In the genomic region with DNA sequence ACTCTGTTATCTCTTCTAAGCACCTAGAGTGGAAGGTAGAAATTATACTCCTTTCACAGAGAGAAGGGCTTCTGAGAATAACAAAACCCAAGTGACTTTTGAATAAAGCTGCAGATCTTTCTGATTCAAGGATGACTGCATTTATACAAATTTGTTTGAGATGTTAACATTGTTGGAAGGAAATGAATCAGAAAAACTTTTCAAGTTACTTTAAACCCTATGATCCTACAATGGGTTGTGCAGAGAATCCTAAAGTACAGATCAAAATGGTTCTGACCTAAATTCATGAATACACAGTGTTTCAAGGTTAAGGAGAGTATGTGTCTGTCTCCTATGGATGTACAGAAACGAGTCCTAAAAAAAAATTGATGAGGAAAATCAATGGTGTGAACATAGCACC, we compare ENCODE assay signal across 14 cellular contexts. TPM values are rescaled to one million over a fixed set of nuclear protein-coding genes. Genes with fewer than 3 reads are reported as not detected.
A peak's percentile ranks its signal among the peaks of the same experiment; 100 is the strongest.
DNase-seq lines count a peak whose midpoint lies in the region; ATAC-seq and TF ChIP-seq lines count a peak whose summit lies in the region.
"Had no signal": no experiment of that assay in that cellular context is flagged by ENCODE, and none has a peak within 500 bp of the region (broad histone marks: within the 10 kb centered on the region; RNA-seq: fewer than 3 reads in every experiment).

No MANE protein-coding gene starts in this region.

- peak overlapping the region; percentile 71 to 89 (median 86) for H3K4me3 Mint-ChIP-seq in brain

- H3K4me3 ChIP-seq in AG04450 (ENCODE audit: low read depth, low read length) (peak overlapping the region; percentile 4; the same call in 1 of the 2 replicates), mucosa of descending colon (no peak overlapping the region), thyroid gland (replicated peaks in 1 of 3) (no peak overlapping the region)

- ATAC-seq in mucosa of descending colon = no peak

- H3K4me1 ChIP-seq in mucosa of descending colon (ENCODE audit: low read depth) (no peaks in the 10 kb centered on the region), thyroid gland (no peaks in the 10 kb centered on the region)
- H3K4me1 ChIP-seq: esophagus squamous epithelium had no signal

- peak overlapping the region in 4 of 5 experiments; percentile 72 to 93 (median 80) for H3K27ac Mint-ChIP-seq in brain

- CTCF ChIA-PET in AG04450 (lab: Charles Lee) = interaction anchor here (0.6 to 3.4 kb wide), 3 partner anchors 34 to 596 kb away, joined by 3 to 17 read pairs (median 6); no protein-coding TSS in a partner anchor

- H3K9me3 ChIP-seq in AG04450 (ENCODE audit: control insufficient read depth, insufficient read depth, low read length) = no peaks in the 10 kb centered on the region
- no peaks in the 10 kb centered on the region for H3K9me3 ChIP-seq in mucosa of descending colon
- no peaks in the 10 kb centered on the region for H3K9me3 ChIP-seq in thyroid gland
- H3K9me3 ChIP-seq: esophagus squamous epithelium had no signal

- H3K27me3 ChIP-seq in AG04450 (ENCODE audit: control insufficient read depth, insufficient read depth, low read length) (no peaks in the 10 kb centered on the region), thyroid gland (no peaks in the 10 kb centered on the region)
- H3K27me3 ChIP-seq: esophagus squamous epithelium had no signal

- H3K36me3 Mint-ChIP-seq in brain = peaks cover 35% of the 10 kb centered on the region

- no peak for TF ChIP-seq POLR2A in thyroid gland (IDR thresholded peaks at IDR 0.05)

- DNase-seq in AG04450 (ENCODE audit: low read depth, low spot score) = no peak
- peak; percentile 24 for DNase-seq in left kidney (ENCODE audit: low read depth, low spot score)
- peak; percentile 2 for DNase-seq in retina
- no peak for DNase-seq in NCI-H1694 treated with DMSO at 0.1 percent for 48 hours (lab: John Stamatoyannopoulos, UW)
- no peak for DNase-seq in mucosa of descending colon
- DNase-seq in cerebellar cortex (ENCODE audit: low spot score) = no peak
- no peak for DNase-seq in thyroid gland
- DNase-seq: activated naive CD4-positive, alpha-beta T cell; esophagus squamous epithelium; MM.1S; NCI-H2227 treated with DMSO at 0.1 percent for 48 hours; small intestine had no signal

- intact Hi-C loops in mucosa of descending colon (cut with DNase I, micrococcal nuclease) = no loop called here
- intact Hi-C loops in thyroid gland (cut with DNase I) = no loop called here

- POLR2A ChIA-PET in AG04450 (lab: Yijun Ruan, JAX) = no interaction called here

- TF ChIP-seq CTCF in AG04450 (IDR thresholded peaks at IDR 0.05; ENCODE audit: low read depth, low read length) (no peak), brain (conservative IDR thresholded peaks at IDR 0.05) (no peak), mucosa of descending colon (IDR thresholded peaks at IDR 0.05) (no peak), thyroid gland (IDR thresholded peaks at IDR 0.05) (no peak)

- WGBS in thyroid gland, 2 donors = 44 to 48% methylated on average over 1 of the region's 1 CpG

- H3K27me3 Mint-ChIP-seq in brain = no peaks in the 10 kb centered on the region

- H3K27ac ChIP-seq in AG04450 (ENCODE audit: low read depth, low read length) = no peak overlapping the region
- H3K27ac ChIP-seq in thyroid gland = no peak overlapping the region

- H3K9me3 Mint-ChIP-seq in brain = peaks cover 7 to 26% (median 22%) of the 10 kb centered on the region in 5 experiments

- H3K36me3 ChIP-seq in mucosa of descending colon (ENCODE audit: low read depth) (no peaks in the 10 kb centered on the region), thyroid gland (no peaks in the 10 kb centered on the region)
- H3K36me3 ChIP-seq: esophagus squamous epithelium had no signal

- peaks cover 36% of the 10 kb centered on the region for H3K4me1 Mint-ChIP-seq in brain

RNA-seq across cellular contexts. Expression of gene RFTN2, which starts 1.8 kb away (rescaled TPM):
- polyA plus RNA-seq in AG04450 (2011; rRNA removed) (5.2 and 5.7 TPM in 2 replicates), brain (ENCODE audit: insufficient read depth, low read depth, low replicate concordance) (5.2 TPM)
- 8.0 and 8.6 TPM in 2 replicates for polyA minus RNA-seq in AG04450 (2011; rRNA and poly(A)+ RNA removed)
- total RNA-seq in mucosa of descending colon (1 to 10 TPM; 1.9 to 5.5 (median 2.0) TPM), thyroid gland (10 to 100 TPM in 2 of 4 donors, 1 to 10 TPM in 2; 5.3 to 12.9 (median 9.4) TPM)
- total RNA-seq: activated CD8-positive, alpha-beta memory T cell treated with anti-CD3 and anti-CD28 coated beads for 36 hours had no signal

RNA-seq across cellular contexts. Expression of gene MARS2, which starts 31.6 kb away (rescaled TPM):
- polyA plus RNA-seq in AG04450 (2011; rRNA removed) (3.6 and 3.7 TPM in 2 replicates), brain (ENCODE audit: insufficient read depth, low read depth, low replicate concordance) (2.4 TPM)
- polyA minus RNA-seq in AG04450 (2011; rRNA and poly(A)+ RNA removed) = 5.2 and 6.2 TPM in 2 replicates
- total RNA-seq in mucosa of descending colon (10 to 100 TPM in 2 of 3 donors, 1 to 10 TPM in 1; 7.7 to 11.2 (median 10.3) TPM), thyroid gland (10 to 100 TPM in 1 of 4 donors, 1 to 10 TPM in 3; 4.6 to 10.6 (median 8.0) TPM)

Comparison
In these comparisons a context has a peak if more than half of its experiments do, and no peak if none do; other contexts are left out.
1. DNase-seq: peak in left kidney (single experiment) and retina (single experiment); none in AG04450 (single experiment), NCI-H1694 treated with DMSO at 0.1 percent for 48 hours (single experiment), mucosa of descending colon (0 of 3), cerebellar cortex (single experiment) and thyroid gland (0 of 2).